ENCODE assay signal across 22 cellular contexts in the genomic region with DNA sequence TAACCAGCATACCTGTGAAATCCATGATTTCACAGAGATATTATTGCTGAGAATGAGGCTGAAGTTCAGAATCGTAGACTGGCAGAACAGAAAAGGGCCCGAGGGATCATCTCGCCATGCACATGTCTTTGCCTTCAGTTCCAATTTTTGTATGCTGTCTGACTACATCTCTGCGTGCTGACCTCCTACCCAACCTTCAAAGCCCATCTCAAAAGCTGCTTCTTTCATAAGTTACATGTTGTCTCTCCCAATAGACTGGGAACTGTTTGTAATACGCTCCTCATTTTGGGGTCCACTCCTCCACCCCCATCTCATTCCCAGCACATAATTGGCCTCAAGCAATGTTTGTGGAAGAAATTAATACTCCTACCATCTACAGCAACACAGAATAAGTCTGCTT.
DNase-seq lines count a peak whose midpoint lies in the region; ATAC-seq, FAIRE-seq and TF ChIP-seq lines count a peak whose summit lies in the region.
"Had no signal": no experiment of that assay in that cellular context is flagged by ENCODE, and none has a peak within 500 bp of the region (broad histone marks: within the 10 kb centered on the region; RNA-seq: fewer than 3 reads in every experiment).

No MANE protein-coding gene starts in this region.

- H4K8ac ChIP-seq in H1 (ENCODE audit: extremely low read depth, insufficient read depth, low read length) (no peak overlapping the region), mesendoderm (ENCODE audit: low read depth, low read length) (no peak overlapping the region)

- peak overlapping the region; percentile 53; the same call in 1 of the 2 replicates for H3K9ac ChIP-seq in HUES64 (ENCODE audit: low read depth, low read length)
- H3K9ac ChIP-seq in H1 (replicated peaks in 1 of 4; ENCODE audit: extremely low read depth in 1 of 4, low read depth in 3 of 4, low read length in 3 of 4) = no peak overlapping the region
- no peak overlapping the region for H3K9ac ChIP-seq in mesendoderm (ENCODE audit: low read length)
- H3K9ac ChIP-seq: GM23248 had no signal

- H3K9me3 ChIP-seq in HUES64 (ENCODE audit: insufficient read depth, low read depth, low read length) (no peaks in the 10 kb centered on the region), H1 (ENCODE audit: insufficient read depth in 2 of 2, low read depth in 1 of 2, low read length in 1 of 2) (no peaks in the 10 kb centered on the region)

- H4K5ac ChIP-seq in H1 (ENCODE audit: insufficient read length, low read depth, low read length) (no peak overlapping the region), mesendoderm (ENCODE audit: low read length) (no peak overlapping the region)

- H3K27ac Mint-ChIP-seq in GM23338 = peak overlapping the region; percentile 94

- H3K18ac ChIP-seq in H1 (ENCODE audit: extremely low read depth, low read length) = no peak overlapping the region
- H3K18ac ChIP-seq in mesendoderm (ENCODE audit: low read length) = no peak overlapping the region

- H4K20me1 ChIP-seq in GM23338 (replicated peaks; ENCODE audit: insufficient read depth) (no peaks in the 10 kb centered on the region), H1 (replicated peaks in 1 of 2; ENCODE audit: control insufficient read depth in 1 of 2, insufficient read depth in 2 of 2, low read length in 2 of 2) (no peaks in the 10 kb centered on the region)

- peaks cover 10% of the 10 kb centered on the region for H3K27me3 Mint-ChIP-seq in GM23338 (ENCODE audit: insufficient read depth, low read depth, poor library complexity)

- H2BK5ac ChIP-seq in H1 (ENCODE audit: low read depth, low read length) = peak overlapping the region; percentile 73; the same call in 1 of the 2 replicates
- no peak overlapping the region for H2BK5ac ChIP-seq in mesendoderm (ENCODE audit: low read length)

- no peaks in the 10 kb centered on the region for H3F3A ChIP-seq in GM23338 (replicated peaks; ENCODE audit: low read depth)

- no peak for FAIRE-seq in H1 (lab: Jason Lieb, UNC)
- FAIRE-seq: GM19239 had no signal

- H3K4ac ChIP-seq in H1 (replicated peaks; ENCODE audit: insufficient read length, low read depth, low read length) (peak overlapping the region; percentile 65), mesendoderm (ENCODE audit: low read depth, low read length) (no peak overlapping the region)

- H2BK120ac ChIP-seq in H1 (replicated peaks; ENCODE audit: low read depth, low read length) = peak overlapping the region; percentile 94
- H2BK120ac ChIP-seq in mesendoderm (ENCODE audit: low read depth, low read length) = no peak overlapping the region

- no peak for TF ChIP-seq POLR2A in H1 (IDR thresholded peaks at IDR 0.05; ENCODE audit: control extremely low read depth in 1 of 2, low read depth in 2 of 2, low read length in 2 of 2)

- DNase-seq in GM23338 (ENCODE audit: low spot score) (no peak), H1 (ENCODE audit: low read depth in 1 of 2, low spot score in 2 of 2) (no peak), mesendoderm (no peak), NCI-H1417 (lab: John Stamatoyannopoulos, UW) (no peak), D341Med (ENCODE audit: low spot score) (no peak)
- DNase-seq: Calu3; DMS153; DND-41; HCEC 1CT; KG1; NCI-H1105; NCI-H146; NCI-H2029; NCI-H446; NCI-H526; NCI-H82; NK-92 treated with Interleukin-12 subunit alpha and Interleukin-12 subunit beta, amount 100 ng/mL, for 24 hours; PC-3 had no signal

- 86% methylated on average over 5 of the region's 5 CpGs for WGBS in HUES64
- 91% methylated on average over 5 of the region's 5 CpGs; no CpG with 5 or more reads in 1 of the 2 experiments for WGBS in H1 (ENCODE audit: extremely low coverage in 1 of 2, insufficient coverage in 1 of 2, insufficient read length in 1 of 2, insufficient replicate concordance in 2 of 2, low coverage in 1 of 2, low lambda C conversion rate in 2 of 2, missing lambda C conversion rate in 1 of 2), 2 experiments
- WGBS in mesendoderm (ENCODE audit: extremely low coverage, insufficient coverage, low lambda C conversion rate) = no CpG with 5 or more reads among the region's 5 CpGs

- no peak for TF ChIP-seq EP300 in H1 (IDR thresholded peaks at IDR 0.05; ENCODE audit: borderline replicate concordance in 1 of 2, low read depth in 2 of 2, low read length in 2 of 2)

- H3K36me3 ChIP-seq in GM23338 (ENCODE audit: insufficient read depth) (no peaks in the 10 kb centered on the region), HUES64 (ENCODE audit: insufficient read depth, low read length) (no peaks in the 10 kb centered on the region), H1 (ENCODE audit: control insufficient read depth in 2 of 4, insufficient read depth in 4 of 4, low read length in 3 of 4) (no peaks in the 10 kb centered on the region), mesendoderm (ENCODE audit: control insufficient read depth, insufficient read depth, low read length) (no peaks in the 10 kb centered on the region)

- no peaks in the 10 kb centered on the region for H3K27me3 ChIP-seq in GM23338 (ENCODE audit: insufficient read depth)
- no peaks in the 10 kb centered on the region for H3K27me3 ChIP-seq in HUES64 (ENCODE audit: insufficient read depth, low read length)
- no peaks in the 10 kb centered on the region for H3K27me3 ChIP-seq in H1 (replicated peaks in 1 of 4; ENCODE audit: control insufficient read depth in 3 of 4, extremely low read depth in 1 of 4, insufficient read depth in 3 of 4, low read length in 3 of 4)
- H3K27me3 ChIP-seq in mesendoderm (ENCODE audit: insufficient read depth, low read length, poor library complexity) = no peaks in the 10 kb centered on the region

- no peak overlapping the region; the same call in 2 of the 3 replicates for H3K4me3 Mint-ChIP-seq in GM23338

- H3K9me2 ChIP-seq in GM23338 (ENCODE audit: insufficient read depth) = no peaks in the 10 kb centered on the region

- TF ChIP-seq CTCF in GM23338 (conservative IDR thresholded peaks at IDR 0.05; ENCODE audit: low read depth in 2 of 2) (no peak), H1 (IDR thresholded peaks at IDR 0.05; ENCODE audit: control extremely low read depth in 1 of 3, insufficient read depth in 1 of 3, low read depth in 1 of 3, low read length in 3 of 3) (no peak)

- H2AFZ ChIP-seq in GM23338 = no peak overlapping the region
- H2AFZ ChIP-seq in H1 (ENCODE audit: low read length) = no peak overlapping the region
- H2AFZ ChIP-seq: GM23248 had no signal

- H3K4me2 ChIP-seq in GM23338 (peak overlapping the region; percentile 67), H1 (ENCODE audit: insufficient read depth in 1 of 2, low read depth in 2 of 2, low read length in 2 of 2) (no peak overlapping the region; a peak in 1 of 4 replicates), mesendoderm (ENCODE audit: low read length) (no peak overlapping the region)

- H2BK12ac ChIP-seq in H1 (ENCODE audit: low read depth, low read length) = 0 out of 2 replicates have a peak overlapping the region, but pooled peaks have one; percentile 50

- H3K4me1 ChIP-seq in GM23338 (ENCODE audit: insufficient read depth) (peaks cover 39% of the 10 kb centered on the region), HUES64 (ENCODE audit: insufficient read depth, low read length) (peaks cover 35% of the 10 kb centered on the region), H1 (replicated peaks in 1 of 4; ENCODE audit: control insufficient read depth in 3 of 4, insufficient read depth in 4 of 4, low read length in 3 of 4) (peaks cover 2 to 18% (median 15%) of the 10 kb centered on the region in 4 experiments), mesendoderm (ENCODE audit: control insufficient read depth, low read depth, low read length) (peaks cover 5% of the 10 kb centered on the region)

- H3K56ac ChIP-seq in H1 (replicated peaks; ENCODE audit: insufficient read length, low read depth, low read length) (no peak overlapping the region), mesendoderm (ENCODE audit: low read length) (peak overlapping the region; percentile 34)

- H2AK5ac ChIP-seq in H1 (ENCODE audit: low read depth, low read length) (no peak overlapping the region), mesendoderm (ENCODE audit: low read length) (no peak overlapping the region)

- no peaks in the 10 kb centered on the region; the same call in 1 of the 3 replicates for H3K9me3 Mint-ChIP-seq in GM23338

- H3K79me1 ChIP-seq in H1 (ENCODE audit: low read depth, low read length) = no peaks in the 10 kb centered on the region
- H3K79me1 ChIP-seq in mesendoderm (ENCODE audit: low read length) = no peaks in the 10 kb centered on the region

- peaks cover 67% of the 10 kb centered on the region for H3K4me1 Mint-ChIP-seq in GM23338

- no peak overlapping the region for H3K23ac ChIP-seq in H1 (ENCODE audit: insufficient read length)
- H3K23ac ChIP-seq in mesendoderm (ENCODE audit: low read length) = no peak overlapping the region

- no peak overlapping the region for H3K14ac ChIP-seq in H1 (ENCODE audit: insufficient read length)

- 0 out of 2 replicates have a peak, but pooled peaks cover 1% of the 10 kb centered on the region for H3K23me2 ChIP-seq in H1 (ENCODE audit: low read depth, low read length)

- H3K27ac ChIP-seq in GM23338 (ENCODE audit: low read depth) = peak overlapping the region; percentile 87
- peak overlapping the region; percentile 89 for H3K27ac ChIP-seq in HUES64 (ENCODE audit: low read depth, low read length)
- H3K27ac ChIP-seq in H1 (ENCODE audit: low read depth, low read length) = no peak overlapping the region
- H3K27ac ChIP-seq in mesendoderm (ENCODE audit: low read depth, low read length) = no peak overlapping the region
- H3K27ac ChIP-seq: GM23248 had no signal

- POLR2A ChIA-PET in H1 (lab: Charles Lee; ENCODE audit: partially characterized antibody) = interaction anchor here (1.9 kb wide), 1 partner anchor 8 kb away, joined by 7 read pairs; no protein-coding TSS in a partner anchor

- peaks cover 16% of the 10 kb centered on the region for H3K36me3 Mint-ChIP-seq in GM23338 (ENCODE audit: low read depth)

- peaks cover 6% of the 10 kb centered on the region; the same call in 1 of the 2 replicates for H3K79me2 ChIP-seq in GM23338 (replicated peaks; ENCODE audit: insufficient read depth)
- H3K79me2 ChIP-seq in H1 (ENCODE audit: control insufficient read depth in 1 of 2, insufficient read depth in 2 of 2, low read length in 2 of 2) = no peaks in the 10 kb centered on the region
- H3K79me2 ChIP-seq in mesendoderm (ENCODE audit: control insufficient read depth, insufficient read depth, low read length) = no peaks in the 10 kb centered on the region

- H4K91ac ChIP-seq in H1 (replicated peaks; ENCODE audit: insufficient read length, low read length) = peak overlapping the region; percentile 93

- TF ChIP-seq RAD21 in H1 (IDR thresholded peaks at IDR 0.05 in 1 of 2, conservative IDR thresholded peaks at IDR 0.05 in 1 of 2; ENCODE audit: low read depth in 2 of 2, low read length in 2 of 2) = no peak

- CTCF ChIA-PET in H1 (lab: Charles Lee; ENCODE audit: partially characterized antibody) = interaction anchor here (0.9 to 1.1 kb wide), 3 partner anchors 21 to 75 kb away, joined by 3 read pairs; no protein-coding TSS in a partner anchor

- peak overlapping the region; percentile 37; the same call in 1 of the 2 replicates for H2BK20ac ChIP-seq in H1 (ENCODE audit: low read length)

- H3K4me3 ChIP-seq in GM23338 = peak overlapping the region; percentile 27; the same call in 1 of the 2 replicates
- no peak overlapping the region; the same call in 1 of the 2 replicates for H3K4me3 ChIP-seq in HUES64 (ENCODE audit: low read length)
- H3K4me3 ChIP-seq in H1 (ENCODE audit: extremely low read depth in 1 of 4, insufficient read depth in 2 of 4, low read depth in 3 of 4, low read length in 4 of 4) = peak overlapping the region in 1 of 4 experiments; percentile 19; a peak in 1 of 8 replicates
- no peak overlapping the region for H3K4me3 ChIP-seq in mesendoderm (ENCODE audit: low read length)
- H3K4me3 ChIP-seq: GM23248 had no signal

- ATAC-seq in GM23338 (no peak), GM19395 (IDR thresholded peaks at IDR 0.05; ENCODE audit: unreplicated experiment) (no peak)
- ATAC-seq: PC-3 had no signal

- H2BK15ac ChIP-seq in H1 (ENCODE audit: low read length) (no peak overlapping the region), mesendoderm (replicated peaks; ENCODE audit: low read depth) (no peak overlapping the region)

Comparison
In these comparisons a context has a peak if more than half of its experiments do, and no peak if none do; other contexts are left out.
1. H3K27ac ChIP-seq: peak in GM23338 (single experiment) and HUES64 (single experiment); none in H1 (single experiment) and mesendoderm (single experiment).